10 cellular contexts compared by ENCODE assay signal in genomic region chr9:121055642-121056143, GRCh38. TPM values are rescaled to one million over a fixed set of nuclear protein-coding genes. Genes with fewer than 3 reads are reported as not detected.
DNase-seq lines count a peak whose midpoint lies in the region; ATAC-seq and TF ChIP-seq lines count a peak whose summit lies in the region.
"Had no signal": no experiment of that assay in that cellular context is flagged by ENCODE, and none has a peak within 500 bp of the region (broad histone marks: within the 10 kb centered on the region; RNA-seq: fewer than 3 reads in every experiment).

No MANE protein-coding gene starts in this region.

- H3K9me3 Mint-ChIP-seq in endodermal cell, result no peaks in the 10 kb centered on the region
- H3K9me3 Mint-ChIP-seq: T-helper 1 cell treated with Interleukin-12 subunit alpha and Interleukin-12 subunit beta and Interleukin-4 antibody, amounts not matched to agents 30 μg/mL and 1 μg/mL, for 36 hours had no signal

- H3K27me3 Mint-ChIP-seq in endodermal cell (ENCODE audit: insufficient read depth), result no peaks in the 10 kb centered on the region

- peaks cover 58% of the 10 kb centered on the region for H3K4me1 Mint-ChIP-seq in endodermal cell

- H2AFZ ChIP-seq in Loucy (ENCODE audit: low read length), result no peak overlapping the region
- peak overlapping the region; percentile 18 for H2AFZ ChIP-seq in osteoblast (ENCODE audit: low read length)

- no peak overlapping the region for H3K4me3 Mint-ChIP-seq in endodermal cell
- H3K4me3 Mint-ChIP-seq: T-helper 1 cell treated with Interleukin-12 subunit alpha and Interleukin-12 subunit beta and Interleukin-4 antibody, amounts not matched to agents 30 μg/mL and 1 μg/mL, for 36 hours had no signal

- no peaks in the 10 kb centered on the region for H3F3A ChIP-seq in Loucy (ENCODE audit: low read depth)

- no peak overlapping the region for H3K4me3 ChIP-seq in GM12865 (ENCODE audit: low read depth, low read length)
- H3K4me3 ChIP-seq in Loucy (ENCODE audit: low read length, poor library complexity, severe bottlenecking), result no peak overlapping the region
- H3K4me3 ChIP-seq in endodermal cell (ENCODE audit: low read length), result no peak overlapping the region
- H3K4me3 ChIP-seq in osteoblast (ENCODE audit: insufficient read depth, low read length), result no peak overlapping the region

- no peaks in the 10 kb centered on the region for H3K27me3 ChIP-seq in Loucy (ENCODE audit: insufficient read depth, low read length, poor library complexity, severe bottlenecking)
- no peaks in the 10 kb centered on the region for H3K27me3 ChIP-seq in endodermal cell (ENCODE audit: control insufficient read depth, insufficient read depth, low read length, poor library complexity, severe bottlenecking)
- H3K27me3 ChIP-seq in osteoblast (ENCODE audit: insufficient read depth, low read length), result no peaks in the 10 kb centered on the region

- H3K4me2 ChIP-seq in Loucy (ENCODE audit: low read depth, low read length, poor library complexity, severe bottlenecking) (no peak overlapping the region), osteoblast (ENCODE audit: insufficient read depth, low read length) (no peak overlapping the region)

- H3K4me1 ChIP-seq in Loucy (ENCODE audit: insufficient read depth, low read length, poor library complexity, severe bottlenecking) (no peaks in the 10 kb centered on the region), endodermal cell (ENCODE audit: control insufficient read depth, insufficient read depth, low read length) (peaks cover 25% of the 10 kb centered on the region), osteoblast (ENCODE audit: insufficient read depth, low read length) (no peaks in the 10 kb centered on the region)

- H3K9me2 ChIP-seq in Loucy (replicated peaks; ENCODE audit: low read depth, low read length), result no peaks in the 10 kb centered on the region

- no peaks in the 10 kb centered on the region for H4K20me1 ChIP-seq in Loucy (ENCODE audit: insufficient read depth, low read length, poor library complexity, severe bottlenecking)
- H4K20me1 ChIP-seq in osteoblast (ENCODE audit: insufficient read depth, low read length), result no peaks in the 10 kb centered on the region

- DNase-seq in GM12865 (ENCODE audit: low read depth) (peak; percentile 37), endodermal cell (peak; percentile 90), osteoblast (ENCODE audit: insufficient read length, low spot score, missing footprints) (peak; percentile 70), NCI-H2081 (lab: John Stamatoyannopoulos, UW) (no peak), NCI-H526 treated with DMSO at 0.1 percent for 48 hours (lab: John Stamatoyannopoulos, UW) (no peak)
- DNase-seq: left ventricle myocardium superior had no signal

- no peak for ATAC-seq in HG03442 (IDR thresholded peaks at IDR 0.05; ENCODE audit: unreplicated experiment)
- no peak for ATAC-seq in HG02588 (IDR thresholded peaks at IDR 0.05; ENCODE audit: unreplicated experiment)
- ATAC-seq: left ventricle myocardium superior had no signal

- H3K36me3 ChIP-seq in Loucy (ENCODE audit: insufficient read depth, low read length), result no peaks in the 10 kb centered on the region
- H3K36me3 ChIP-seq in endodermal cell (ENCODE audit: control insufficient read depth, insufficient read depth, low read length), result no peaks in the 10 kb centered on the region
- H3K36me3 ChIP-seq in osteoblast (ENCODE audit: insufficient read depth, low read length), result no peaks in the 10 kb centered on the region

- H3K9ac ChIP-seq in Loucy (ENCODE audit: low read depth, low read length, poor library complexity, severe bottlenecking), result no peak overlapping the region
- H3K9ac ChIP-seq in endodermal cell (ENCODE audit: extremely low read depth, low read length, poor library complexity, severe bottlenecking), result no peak overlapping the region

- 80 to 88% methylated on average over 1 to 2 of the region's 2 CpGs for WGBS in endodermal cell (ENCODE audit: insufficient coverage in 1 of 2, insufficient read length in 1 of 2), 2 experiments

- H3K79me2 ChIP-seq in Loucy (ENCODE audit: insufficient read depth, low read length) (no peaks in the 10 kb centered on the region), osteoblast (ENCODE audit: insufficient read depth, low read length) (no peaks in the 10 kb centered on the region)

- TF ChIP-seq CTCF in GM12865 (IDR thresholded peaks at IDR 0.05; ENCODE audit: insufficient read depth, low read depth, low read length, missing control alignments), result peak; percentile 59
- peak; percentile 74 for TF ChIP-seq CTCF in Loucy (conservative IDR thresholded peaks at IDR 0.05; ENCODE audit: low read length)
- peak; percentile 84 for TF ChIP-seq CTCF in endodermal cell (conservative IDR thresholded peaks at IDR 0.05)
- peak; percentile 49 for TF ChIP-seq CTCF in osteoblast (IDR thresholded peaks at IDR 0.05; ENCODE audit: extremely low read depth, low read depth, low read length)

- H3K36me3 Mint-ChIP-seq in endodermal cell (ENCODE audit: low read depth), result no peaks in the 10 kb centered on the region

- no peaks in the 10 kb centered on the region for H3K9me3 ChIP-seq in Loucy (ENCODE audit: insufficient read depth, low read depth, low read length)
- peaks cover 3% of the 10 kb centered on the region for H3K9me3 ChIP-seq in endodermal cell (ENCODE audit: control insufficient read depth, low read length)
- H3K9me3 ChIP-seq in osteoblast (ENCODE audit: low read depth, low read length), result no peaks in the 10 kb centered on the region

- H3K27ac ChIP-seq in endodermal cell (ENCODE audit: low read depth, low read length) (no peak overlapping the region), osteoblast (ENCODE audit: low read depth, low read length) (no peak overlapping the region)

- H3K27ac Mint-ChIP-seq in endodermal cell, result peak overlapping the region; percentile 41
- H3K27ac Mint-ChIP-seq: T-helper 1 cell treated with Interleukin-12 subunit alpha and Interleukin-12 subunit beta and Interleukin-4 antibody, amounts not matched to agents 30 μg/mL and 1 μg/mL, for 36 hours had no signal

RNA-seq across cellular contexts. Expression of gene C5, which starts 5.6 kb away (rescaled TPM):
- 10 to 100 TPM; 59.5 to 96.6 TPM for total RNA-seq in endodermal cell
- 9.7 TPM for polyA plus RNA-seq in endodermal cell (2013, experiment 1 of 2)
- polyA plus RNA-seq in endodermal cell (2013, experiment 2 of 2), result 10.1 TPM
- 5.1 and 5.6 TPM in 2 replicates for total RNA-seq in osteoblast

RNA-seq across cellular contexts. Expression of gene CNTRL, which starts 19.1 kb away (rescaled TPM):
- total RNA-seq in endodermal cell (10 to 100 TPM; 18.0 to 21.0 TPM), osteoblast (7.1 and 8.7 TPM in 2 replicates)
- 23.7 TPM for polyA plus RNA-seq in endodermal cell (2013, experiment 1 of 2)
- polyA plus RNA-seq in endodermal cell (2013, experiment 2 of 2), result 25.5 TPM

Comparison
In these comparisons a context has a peak if more than half of its experiments do, and no peak if none do; other contexts are left out.
1. DNase-seq: peak in GM12865 (single experiment), endodermal cell (single experiment) and osteoblast (single experiment); none in NCI-H2081 (0 of 2) and NCI-H526 treated with DMSO at 0.1 percent for 48 hours (single experiment).
2. Peak in every context shown above with its lines, with median percentiles within 50 percentile points of each other: CTCF ChIP-seq.